8 cellular contexts compared by ENCODE assay signal in genomic region chr6:116370717-116371383, GRCh38. TPM values are rescaled to one million over a fixed set of nuclear protein-coding genes. Genes with fewer than 3 reads are reported as not detected.
DNase-seq lines count a peak whose midpoint lies in the region; ATAC-seq and TF ChIP-seq lines count a peak whose summit lies in the region.

Gene DSE, plus strand, starts transcription at chr6:116370947. Its CDS starts 28,304 bp downstream, at chr6:116399251.

- no peaks in the 10 kb centered on the region for H3K4me1 ChIP-seq in KMS-11 (ENCODE audit: low read depth, poor library complexity, severe bottlenecking)

- peak within 1 kb of the TSS; percentile 85 for H2AFZ ChIP-seq in KMS-11 (ENCODE audit: low read depth)

- H3K4me2 ChIP-seq in KMS-11: peak within 1 kb of the TSS; percentile 82

- H3K36me3 ChIP-seq in GM06990 (ENCODE audit: control insufficient read depth, insufficient read depth, low read length): no peaks in the 10 kb centered on the region
- no peaks in the 10 kb centered on the region for H3K36me3 ChIP-seq in KMS-11 (ENCODE audit: insufficient read depth)

- peak within 1 kb of the TSS; percentile 25; the same call in 1 of the 2 replicates for H3K9ac ChIP-seq in KMS-11

- TF ChIP-seq CTCF in GM06990 (IDR thresholded peaks at IDR 0.05; ENCODE audit: insufficient read depth, low read length, poor library complexity, severe bottlenecking): no peak
- no peak for TF ChIP-seq CTCF in KMS-11 (conservative IDR thresholded peaks at IDR 0.05; ENCODE audit: low read depth, low read length)

- H3K27me3 ChIP-seq in GM06990 (replicated peaks; ENCODE audit: control insufficient read depth, insufficient read depth, low read length) (no peaks in the 10 kb centered on the region), KMS-11 (ENCODE audit: insufficient read depth, low read depth) (no peaks in the 10 kb centered on the region; the same call in 1 of the 2 replicates)

- peak within 1 kb of the TSS; percentile 79 for H3K4me3 ChIP-seq in GM06990 (replicated peaks; ENCODE audit: low read depth, low read length)
- H3K4me3 ChIP-seq in KMS-11 (IDR thresholded peaks at IDR 0.05; ENCODE audit: insufficient read depth, low read depth, low read length): no peak within 1 kb of the TSS

- no peaks in the 10 kb centered on the region for H3K79me2 ChIP-seq in KMS-11 (ENCODE audit: insufficient read depth, low read depth)

- H4K20me1 ChIP-seq in KMS-11 (ENCODE audit: insufficient read depth): no peaks in the 10 kb centered on the region

- DNase-seq in GM06990 (ENCODE audit: extremely low read depth, insufficient read length) (peak; percentile 89), cortex of kidney (lab: John Stamatoyannopoulos, UW) (peak; percentile 13), left lobe of liver (ENCODE audit: low spot score) (peak; percentile 73), NCI-H1048 (lab: John Stamatoyannopoulos, UW) (no peak)
- DNase-seq in activated CD4-positive, alpha-beta T cell treated with anti-CD3 and anti-CD28 coated beads for 4 hours: peak; percentile 77 to 78
- DNase-seq in stimulated activated CD4-positive, alpha-beta T cell treated with anti-CD3 and anti-CD28 coated beads, Interleukin-2, amount 100 ng/mL, for 48 hours: peak; percentile 24 to 37

- no peak within 1 kb of the TSS for H3K27ac ChIP-seq in KMS-11

- ATAC-seq in GM21737 (IDR thresholded peaks at IDR 0.05; ENCODE audit: unreplicated experiment) (peak; percentile 75), left lobe of liver (peak; percentile 91)

RNA-seq across cellular contexts. Expression of gene DSE, which starts in this region (rescaled TPM):
- total RNA-seq in left lobe of liver: 11.7 TPM
